ENCODE assay signal across 11 cellular contexts in the genomic region with DNA sequence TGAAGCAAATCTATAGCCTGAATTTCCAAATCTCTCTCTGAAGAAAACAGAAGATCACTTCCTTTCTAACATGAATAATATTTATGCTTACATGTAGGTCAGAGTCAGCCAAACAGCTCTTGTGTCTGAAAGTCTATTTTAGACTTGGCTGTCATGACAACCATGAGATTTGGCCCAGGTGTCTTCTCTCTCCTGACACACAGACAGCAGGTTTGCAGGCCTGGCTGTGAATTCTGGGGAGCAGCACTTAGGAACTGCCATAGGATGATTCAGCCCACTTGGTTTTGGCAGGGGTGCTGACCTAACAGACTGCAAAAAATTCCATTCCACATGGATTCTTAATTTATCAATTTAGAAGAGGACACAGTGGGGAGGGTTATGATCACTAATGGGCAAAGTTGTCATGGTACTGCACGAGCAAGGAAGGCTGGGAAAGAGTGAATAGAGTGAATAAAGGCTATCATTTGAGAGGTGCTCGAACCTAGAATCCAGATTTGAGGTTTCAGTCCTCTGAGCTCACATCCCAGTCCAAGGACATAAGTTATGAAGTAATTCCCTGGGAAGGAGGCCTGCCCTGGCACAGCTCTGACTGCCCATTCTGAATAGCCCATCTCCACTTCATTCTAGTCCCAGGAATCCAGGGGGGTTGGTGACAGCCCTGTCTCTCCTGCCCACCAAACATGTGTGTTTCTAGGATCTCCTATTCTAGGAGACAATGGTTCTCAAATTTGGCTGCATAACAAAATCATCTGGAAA.
DNase-seq lines count a peak whose midpoint lies in the region; ATAC-seq and TF ChIP-seq lines count a peak whose summit lies in the region.
"Had no signal": no experiment of that assay in that cellular context is flagged by ENCODE, and none has a peak within 500 bp of the region (broad histone marks: within the 10 kb centered on the region; RNA-seq: fewer than 3 reads in every experiment).

No MANE protein-coding gene starts in this region.

- no peaks in the 10 kb centered on the region for H3K9me3 ChIP-seq in PC-3 (ENCODE audit: low read length)
- H3K9me3 ChIP-seq: lower lobe of right lung had no signal

- no peaks in the 10 kb centered on the region; the same call in 1 of the 3 replicates for H3K9me3 Mint-ChIP-seq in GM23338
- H3K9me3 Mint-ChIP-seq: central memory CD8-positive, alpha-beta T cell had no signal

- no peaks in the 10 kb centered on the region for H3K79me2 ChIP-seq in GM23338 (replicated peaks; ENCODE audit: insufficient read depth)
- H3K79me2 ChIP-seq in PC-3 (ENCODE audit: low read length) = no peaks in the 10 kb centered on the region

- ATAC-seq in GM23338 = peak; percentile 29; the same call in 2 of the 3 replicates
- no peak for ATAC-seq in PC-3

- H3K4me1 Mint-ChIP-seq in GM23338 = peaks cover 32% of the 10 kb centered on the region

- H3K9me2 ChIP-seq in GM23338 (ENCODE audit: insufficient read depth) (0 out of 2 replicates have a peak, but pooled peaks cover 7% of the 10 kb centered on the region), PC-3 (replicated peaks; ENCODE audit: low read length) (no peaks in the 10 kb centered on the region)

- BruUV-seq in PC-3 (replicated peaks; lab: Mats Ljungman, UMichigan) = no TSS peak

- no peak overlapping the region for H2AFZ ChIP-seq in GM23338
- no peak overlapping the region for H2AFZ ChIP-seq in PC-3 (ENCODE audit: low read length)

- H3F3A ChIP-seq in GM23338 (replicated peaks; ENCODE audit: low read depth) (no peaks in the 10 kb centered on the region), PC-3 (ENCODE audit: low read length, unreplicated experiment) (no peaks in the 10 kb centered on the region)

- CTCF ChIA-PET in PC-3 (lab: Charles Lee) = no interaction called here

- H3K27ac ChIP-seq in GM23338 (ENCODE audit: low read depth) (no peak overlapping the region), PC-3 (ENCODE audit: low read length) (no peak overlapping the region)
- H3K27ac ChIP-seq: lower lobe of right lung, WERI-Rb-1 had no signal

- H3K36me3 ChIP-seq in GM23338 (ENCODE audit: insufficient read depth) (no peaks in the 10 kb centered on the region), H7 (replicated peaks; ENCODE audit: control insufficient read depth, insufficient read depth, low read length) (no peaks in the 10 kb centered on the region), PC-3 (ENCODE audit: low read depth, low read length) (no peaks in the 10 kb centered on the region)
- H3K36me3 ChIP-seq: lower lobe of right lung, WERI-Rb-1 had no signal

- intact Hi-C loops in PC-3 (cut with micrococcal nuclease) = no loop called here

- H4K20me1 ChIP-seq in GM23338 (replicated peaks; ENCODE audit: insufficient read depth) (no peaks in the 10 kb centered on the region), PC-3 (ENCODE audit: low read length) (no peaks in the 10 kb centered on the region)

- H3K36me3 Mint-ChIP-seq in GM23338 (ENCODE audit: low read depth) = no peaks in the 10 kb centered on the region

- H3K27me3 ChIP-seq in GM23338 (ENCODE audit: insufficient read depth) = no peaks in the 10 kb centered on the region
- no peaks in the 10 kb centered on the region for H3K27me3 ChIP-seq in H7 (ENCODE audit: control insufficient read depth, insufficient read depth, low read length)
- H3K27me3 ChIP-seq in PC-3 (ENCODE audit: low read length) = no peaks in the 10 kb centered on the region

- peaks cover 2% of the 10 kb centered on the region for H3K27me3 Mint-ChIP-seq in GM23338 (ENCODE audit: insufficient read depth, low read depth, poor library complexity)
- H3K27me3 Mint-ChIP-seq: central memory CD8-positive, alpha-beta T cell had no signal

- no peak overlapping the region for H3K4me3 Mint-ChIP-seq in GM23338
- H3K4me3 Mint-ChIP-seq: central memory CD8-positive, alpha-beta T cell had no signal

- no peak overlapping the region for H3K4me2 ChIP-seq in GM23338
- H3K4me2 ChIP-seq in PC-3 (ENCODE audit: low read length) = no peak overlapping the region

- POLR2A ChIA-PET in PC-3 (lab: Charles Lee; ENCODE audit: unreplicated experiment) = no interaction called here

- H3K4me1 ChIP-seq in GM23338 (ENCODE audit: insufficient read depth) (peaks cover 32% of the 10 kb centered on the region), PC-3 (ENCODE audit: insufficient read depth, low read length) (no peaks in the 10 kb centered on the region)

- no peak for TF ChIP-seq CTCF in GM23338 (conservative IDR thresholded peaks at IDR 0.05; ENCODE audit: low read depth in 2 of 2)
- TF ChIP-seq CTCF in fibroblast of pulmonary artery (IDR thresholded peaks at IDR 0.05; ENCODE audit: low read length, missing control alignments) = no peak
- TF ChIP-seq CTCF in PC-3 (conservative IDR thresholded peaks at IDR 0.05; ENCODE audit: low read depth, low read length) = no peak

- peak overlapping the region; percentile 52; the same call in 1 of the 2 replicates for H3K27ac Mint-ChIP-seq in GM23338

- no peak overlapping the region for H3K9ac ChIP-seq in PC-3 (ENCODE audit: low read length)

- H3K4me3 ChIP-seq in GM23338 = no peak overlapping the region
- no peak overlapping the region for H3K4me3 ChIP-seq in fibroblast of pulmonary artery (replicated peaks; ENCODE audit: low read depth, low read length)
- H3K4me3 ChIP-seq in H7 (ENCODE audit: insufficient read depth, low read depth, low read length) = no peak overlapping the region
- no peak overlapping the region for H3K4me3 ChIP-seq in PC-3 (ENCODE audit: low read length)
- H3K4me3 ChIP-seq: lower lobe of right lung had no signal

- DNase-seq in AG20443 (ENCODE audit: low spot score) (peak; percentile 62), GM23338 (ENCODE audit: low spot score) (no peak), NCI-H510A (lab: John Stamatoyannopoulos, UW) (peak; percentile 19), fibroblast of pulmonary artery (ENCODE audit: low read depth) (peak; percentile 76), H7 (no peak), NOMO-1 treated with dmso at 0.1 percent for 144 hours (lab: John Stamatoyannopoulos, UW; ENCODE audit: unreplicated experiment) (no peak), PC-3 (no peak), amniotic stem cell (lab: John Stamatoyannopoulos, UW) (no peak)
- DNase-seq: lower lobe of right lung, WERI-Rb-1 had no signal

TF ChIP-seq in GM23338, 12 proteins besides CTCF, POLR2A, EP300 and RAD21:
- no peak for TF ChIP-seq EZH2phosphoT487 (IDR thresholded peaks at IDR 0.05; ENCODE audit: unreplicated experiment)
- TF ChIP-seq STAT1 (IDR thresholded peaks at IDR 0.05; ENCODE audit: unreplicated experiment) = no peak
- no peak for TF ChIP-seq JUNB (IDR thresholded peaks at IDR 0.05; ENCODE audit: unreplicated experiment)
- TF ChIP-seq, protein P1, sequence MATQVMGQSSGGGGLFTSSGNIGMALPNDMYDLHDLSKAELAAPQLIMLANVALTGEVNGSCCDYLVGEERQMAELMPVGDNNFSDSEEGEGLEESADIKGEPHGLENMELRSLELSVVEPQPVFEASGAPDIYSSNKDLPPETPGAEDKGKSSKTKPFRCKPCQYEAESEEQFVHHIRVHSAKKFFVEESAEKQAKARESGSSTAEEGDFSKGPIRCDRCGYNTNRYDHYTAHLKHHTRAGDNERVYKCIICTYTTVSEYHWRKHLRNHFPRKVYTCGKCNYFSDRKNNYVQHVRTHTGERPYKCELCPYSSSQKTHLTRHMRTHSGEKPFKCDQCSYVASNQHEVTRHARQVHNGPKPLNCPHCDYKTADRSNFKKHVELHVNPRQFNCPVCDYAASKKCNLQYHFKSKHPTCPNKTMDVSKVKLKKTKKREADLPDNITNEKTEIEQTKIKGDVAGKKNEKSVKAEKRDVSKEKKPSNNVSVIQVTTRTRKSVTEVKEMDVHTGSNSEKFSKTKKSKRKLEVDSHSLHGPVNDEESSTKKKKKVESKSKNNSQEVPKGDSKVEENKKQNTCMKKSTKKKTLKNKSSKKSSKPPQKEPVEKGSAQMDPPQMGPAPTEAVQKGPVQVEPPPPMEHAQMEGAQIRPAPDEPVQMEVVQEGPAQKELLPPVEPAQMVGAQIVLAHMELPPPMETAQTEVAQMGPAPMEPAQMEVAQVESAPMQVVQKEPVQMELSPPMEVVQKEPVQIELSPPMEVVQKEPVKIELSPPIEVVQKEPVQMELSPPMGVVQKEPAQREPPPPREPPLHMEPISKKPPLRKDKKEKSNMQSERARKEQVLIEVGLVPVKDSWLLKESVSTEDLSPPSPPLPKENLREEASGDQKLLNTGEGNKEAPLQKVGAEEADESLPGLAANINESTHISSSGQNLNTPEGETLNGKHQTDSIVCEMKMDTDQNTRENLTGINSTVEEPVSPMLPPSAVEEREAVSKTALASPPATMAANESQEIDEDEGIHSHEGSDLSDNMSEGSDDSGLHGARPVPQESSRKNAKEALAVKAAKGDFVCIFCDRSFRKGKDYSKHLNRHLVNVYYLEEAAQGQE (IDR thresholded peaks at IDR 0.05; ENCODE audit: unreplicated experiment) = no peak
TF ChIP-seq in GM23338: peak in this region for 0.

Comparison
In these comparisons a context has a peak if more than half of its experiments do, and no peak if none do; other contexts are left out.
1. DNase-seq: peak in AG20443 (single experiment), NCI-H510A (single experiment) and fibroblast of pulmonary artery (single experiment); none in GM23338 (single experiment), H7 (single experiment), NOMO-1 treated with dmso at 0.1 percent for 144 hours (single experiment), PC-3 (single experiment) and amniotic stem cell (single experiment).